16 cellular contexts compared by ENCODE assay signal in the genomic region with DNA sequence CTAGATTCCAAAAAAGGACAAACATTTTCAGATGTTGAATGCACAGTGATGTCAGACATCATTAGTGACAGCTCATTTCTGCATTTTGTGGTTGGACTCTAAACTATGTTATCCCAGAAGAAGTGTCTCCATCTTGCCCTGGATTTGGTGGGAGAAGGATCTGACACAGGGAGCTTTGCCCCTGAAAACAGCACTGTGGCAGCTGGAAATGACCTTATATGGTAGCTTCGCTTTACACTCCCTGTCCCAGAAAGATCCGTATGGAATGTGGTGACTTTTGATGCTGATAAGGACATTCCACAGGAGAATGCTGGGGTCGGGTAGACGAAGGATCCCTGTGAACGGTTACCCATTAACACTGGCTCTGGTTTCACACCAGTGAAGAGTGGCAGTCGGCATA.
DNase-seq lines count a peak whose midpoint lies in the region; ATAC-seq, FAIRE-seq and TF ChIP-seq lines count a peak whose summit lies in the region.
"Had no signal": no experiment of that assay in that cellular context is flagged by ENCODE, and none has a peak within 500 bp of the region (broad histone marks: within the 10 kb centered on the region; RNA-seq: fewer than 3 reads in every experiment).

No MANE protein-coding gene starts in this region.

- no peak for ATAC-seq in GM21825 (IDR thresholded peaks at IDR 0.05; ENCODE audit: unreplicated experiment)
- no peak for ATAC-seq in HG03139 (IDR thresholded peaks at IDR 0.05; ENCODE audit: unreplicated experiment)
- ATAC-seq: stimulated activated naive B cell treated with anti-CD40 and anti-IgM and Interleukin-4, amounts not matched to agents 10 μg/mL and 1 μg/mL and 100 μg/mL, for 72 hours had no signal

- H3K36me3 ChIP-seq in WERI-Rb-1, result no peaks in the 10 kb centered on the region
- H3K36me3 ChIP-seq: Peyer's patch had no signal

- H3K27ac Mint-ChIP-seq in Calu3 (ENCODE audit: unreplicated experiment) (no peak overlapping the region), nephron (peak overlapping the region; percentile 48 to 78 (median 70))
- H3K27ac Mint-ChIP-seq: brain; stimulated activated naive B cell treated with anti-CD40 and anti-IgM and Interleukin-4, amounts not matched to agents 10 μg/mL and 1 μg/mL and 100 μg/mL, for 72 hours; T-helper 2 cell treated with Interferon-gamma antibody and Interleukin-4, amounts not matched to agents 5 μg/mL and 100 μg/mL, for 36 hours had no signal

- no peak for TF ChIP-seq CTCF in Calu3 (IDR thresholded peaks at IDR 0.05; ENCODE audit: unreplicated experiment)
- no peak for TF ChIP-seq CTCF in fibroblast of the aortic adventitia (IDR thresholded peaks at IDR 0.05; ENCODE audit: insufficient read depth, low read length)
- TF ChIP-seq CTCF in nephron (IDR thresholded peaks at IDR 0.05; ENCODE audit: unreplicated experiment in 3 of 3), result no peak
- no peak for TF ChIP-seq CTCF in WERI-Rb-1 (IDR thresholded peaks at IDR 0.05; ENCODE audit: low read depth, low read length)

- H3K27me3 ChIP-seq in WERI-Rb-1 (ENCODE audit: insufficient read depth, low read depth, severe bottlenecking), result peaks cover 14% of the 10 kb centered on the region
- H3K27me3 ChIP-seq: Peyer's patch had no signal

- H3K36me3 Mint-ChIP-seq in Calu3 (ENCODE audit: insufficient read depth, unreplicated experiment), result no peaks in the 10 kb centered on the region
- no peaks in the 10 kb centered on the region for H3K36me3 Mint-ChIP-seq in nephron (ENCODE audit: low read depth)
- H3K36me3 Mint-ChIP-seq: brain; stimulated activated naive B cell treated with anti-CD40 and anti-IgM and Interleukin-4, amounts not matched to agents 10 μg/mL and 1 μg/mL and 100 μg/mL, for 72 hours had no signal

- H3K4me3 ChIP-seq in fibroblast of the aortic adventitia (ENCODE audit: low read depth, low read length) (no peak overlapping the region), WERI-Rb-1 (ENCODE audit: low read depth, low read length) (no peak overlapping the region)
- H3K4me3 ChIP-seq: Peyer's patch had no signal

- no TSS peak for BruUV-seq in Calu3 (replicated peaks; lab: Mats Ljungman, UMichigan)

- H3K9me3 Mint-ChIP-seq in Calu3 (ENCODE audit: low read depth, unreplicated experiment) (no peaks in the 10 kb centered on the region), nephron (no peaks in the 10 kb centered on the region)
- H3K9me3 Mint-ChIP-seq: stimulated activated naive B cell treated with anti-CD40 and anti-IgM and Interleukin-4, amounts not matched to agents 10 μg/mL and 1 μg/mL and 100 μg/mL, for 72 hours; T-helper 2 cell treated with Interferon-gamma antibody and Interleukin-4, amounts not matched to agents 5 μg/mL and 100 μg/mL, for 36 hours had no signal

- no peaks in the 10 kb centered on the region for H3K4me1 Mint-ChIP-seq in Calu3 (ENCODE audit: low read depth, unreplicated experiment)
- H3K4me1 Mint-ChIP-seq in nephron, result no peaks in the 10 kb centered on the region

- DNase-seq in Calu3 (peak; percentile 24), RCC 7860 (ENCODE audit: low spot score) (peak; percentile 97), fibroblast of the aortic adventitia (ENCODE audit: low read depth) (peak; percentile 8), NCI-H1105 (lab: John Stamatoyannopoulos, UW) (no peak), WERI-Rb-1 (no peak)
- DNase-seq: activated CD4-positive, alpha-beta T cell treated with anti-CD3 and anti-CD28 coated beads, Interleukin-2, amount 50 U/mL, for 4 hours; AML-193; hippocampal formation; Peyer's patch; stimulated activated CD4-positive, alpha-beta T cell treated with anti-CD3 and anti-CD28 coated beads, Interleukin-4, amount 100 ng/mL, for 1 hour; stimulated activated naive B cell treated with anti-CD40 and anti-IgM and Interleukin-4, amounts not matched to agents 10 μg/mL and 1 μg/mL and 100 μg/mL, for 72 hours had no signal

- H3K27me3 Mint-ChIP-seq in Calu3 (ENCODE audit: unreplicated experiment) (no peaks in the 10 kb centered on the region), nephron (ENCODE audit: low read depth) (no peaks in the 10 kb centered on the region)
- H3K27me3 Mint-ChIP-seq: brain; stimulated activated naive B cell treated with anti-CD40 and anti-IgM and Interleukin-4, amounts not matched to agents 10 μg/mL and 1 μg/mL and 100 μg/mL, for 72 hours had no signal

- H3K4me3 Mint-ChIP-seq in Calu3 (ENCODE audit: low read depth, unreplicated experiment) (no peak overlapping the region), nephron (no peak overlapping the region)
- H3K4me3 Mint-ChIP-seq: brain; stimulated activated naive B cell treated with anti-CD40 and anti-IgM and Interleukin-4, amounts not matched to agents 10 μg/mL and 1 μg/mL and 100 μg/mL, for 72 hours; T-helper 2 cell treated with Interferon-gamma antibody and Interleukin-4, amounts not matched to agents 5 μg/mL and 100 μg/mL, for 36 hours had no signal

- CTCF ChIA-PET in Calu3 (lab: Charles Lee), result no interaction called here

- intact Hi-C loops in Calu3 (cut with micrococcal nuclease; ENCODE audit: unreplicated experiment), result no loop called here

- no peak overlapping the region for H3K27ac ChIP-seq in WERI-Rb-1
- H3K27ac ChIP-seq: Peyer's patch had no signal

- no peaks in the 10 kb centered on the region for H3K9me3 ChIP-seq in WERI-Rb-1 (ENCODE audit: severe bottlenecking)
- H3K9me3 ChIP-seq: Peyer's patch had no signal

- peak; percentile 93 for FAIRE-seq in RCC 7860 (lab: Jason Lieb, UNC)

Comparison
In these comparisons a context has a peak if more than half of its experiments do, and no peak if none do; other contexts are left out.
1. DNase-seq: peak in Calu3 (single experiment), RCC 7860 (single experiment) and fibroblast of the aortic adventitia (single experiment); none in NCI-H1105 (single experiment) and WERI-Rb-1 (single experiment).